In the genomic region with DNA sequence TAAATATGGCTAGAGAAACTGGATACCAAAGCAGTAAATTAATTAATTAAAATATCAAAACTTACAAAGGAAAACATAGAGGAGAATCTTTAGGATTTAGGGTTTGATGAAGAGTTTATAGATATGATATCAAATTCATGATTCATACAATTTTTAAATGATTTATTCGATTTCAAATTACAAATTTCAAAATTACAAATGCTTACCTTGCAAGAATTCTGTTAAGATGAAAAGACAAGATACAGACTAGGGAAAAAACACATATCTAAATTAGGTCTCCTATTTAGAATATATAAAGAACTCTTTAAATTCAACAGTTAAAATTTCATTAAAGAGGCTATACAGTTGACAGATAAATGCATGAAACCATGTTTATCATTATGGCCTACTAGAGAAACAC, we compare ENCODE assay signal across 30 cellular contexts.
"Had no signal": no experiment of that assay in that cellular context is flagged by ENCODE, and none has a peak within 500 bp of the region (broad histone marks: within the 10 kb centered on the region; RNA-seq: fewer than 3 reads in every experiment).

No MANE protein-coding gene starts in this region.

- H3K4me3 ChIP-seq: neural progenitor cell, ovary, psoas muscle, skin epidermis, smooth muscle cell, spleen, suprapubic skin, testis, tibial artery, upper lobe of left lung, vagina had no signal

- H3K27me3 ChIP-seq: neural progenitor cell, ovary, spleen, suprapubic skin, testis, tibial artery, upper lobe of left lung, vagina had no signal

- H3K9me3 Mint-ChIP-seq: nephron; neural progenitor cell; stimulated activated memory B cell treated with anti-CD40 and anti-IgM and Interleukin-4, amounts not matched to agents 10 μg/mL and 1 μg/mL and 100 μg/mL, for 72 hours; stimulated activated naive CD8-positive, alpha-beta T cell treated with anti-CD3 and anti-CD28 coated beads, Interleukin-15, amount 100 ng/mL, for 72 hours had no signal

- H3K36me3 Mint-ChIP-seq: natural killer cell; neural progenitor cell; stimulated activated memory B cell treated with anti-CD40 and anti-IgM and Interleukin-4, amounts not matched to agents 10 μg/mL and 1 μg/mL and 100 μg/mL, for 72 hours had no signal

- H3K4me3 Mint-ChIP-seq: natural killer cell; nephron; neural progenitor cell; stimulated activated memory B cell treated with anti-CD40 and anti-IgM and Interleukin-4, amounts not matched to agents 10 μg/mL and 1 μg/mL and 100 μg/mL, for 72 hours; stimulated activated naive CD8-positive, alpha-beta T cell treated with anti-CD3 and anti-CD28 coated beads, Interleukin-15, amount 100 ng/mL, for 72 hours had no signal

- H3K4me2 ChIP-seq: neural progenitor cell, smooth muscle cell had no signal

- H3K36me3 ChIP-seq: neural progenitor cell, ovary, spleen, suprapubic skin, tibial artery, upper lobe of left lung, vagina had no signal

- H3K9ac ChIP-seq: neural progenitor cell, parathyroid adenoma had no signal

- H3K27ac ChIP-seq: neural progenitor cell, ovary, parathyroid adenoma, psoas muscle, skin epidermis, spleen, suprapubic skin, testis, tibial artery, upper lobe of left lung, vagina had no signal

- H3K79me2 ChIP-seq: parathyroid adenoma had no signal

- H3K9me3 ChIP-seq: ovary, psoas muscle, spleen, suprapubic skin, testis, tibial artery, upper lobe of left lung, vagina had no signal

- H3K27me3 Mint-ChIP-seq: progenitor cell of endocrine pancreas; stimulated activated memory B cell treated with anti-CD40 and anti-IgM and Interleukin-4, amounts not matched to agents 10 μg/mL and 1 μg/mL and 100 μg/mL, for 72 hours; stimulated activated naive CD8-positive, alpha-beta T cell treated with anti-CD3 and anti-CD28 coated beads, Interleukin-15, amount 100 ng/mL, for 72 hours had no signal

- FAIRE-seq: urothelium cell line had no signal

- H3K27ac Mint-ChIP-seq: natural killer cell; nephron; neural progenitor cell; progenitor cell of endocrine pancreas; stimulated activated memory B cell treated with anti-CD40 and anti-IgM and Interleukin-4, amounts not matched to agents 10 μg/mL and 1 μg/mL and 100 μg/mL, for 72 hours; stimulated activated naive CD8-positive, alpha-beta T cell treated with anti-CD3 and anti-CD28 coated beads, Interleukin-15, amount 100 ng/mL, for 72 hours had no signal

- H2AFZ ChIP-seq: neural progenitor cell, parathyroid adenoma had no signal

- H3K4me1 ChIP-seq: neural progenitor cell, parathyroid adenoma, psoas muscle, spleen, suprapubic skin, testis, tibial artery, upper lobe of left lung, vagina had no signal

- ATAC-seq: natural killer cell; psoas muscle; right cardiac atrium; sciatic nerve; stimulated activated memory B cell treated with anti-CD40 and anti-IgM and Interleukin-4, amounts not matched to agents 10 μg/mL and 1 μg/mL and 100 μg/mL, for 72 hours; stimulated activated naive CD8-positive, alpha-beta T cell treated with anti-CD3 and anti-CD28 coated beads, Interleukin-15, amount 100 ng/mL, for 72 hours; stimulated activated naive CD8-positive, alpha-beta T cell treated with anti-CD3 and anti-CD28 coated beads, Interleukin-15, Interleukin-2, amounts not matched to agents 100 U/mL and 50 U/mL, for 24 hours had no signal

- H3K4me1 Mint-ChIP-seq: natural killer cell; nephron; neural progenitor cell; stimulated activated memory B cell treated with anti-CD40 and anti-IgM and Interleukin-4, amounts not matched to agents 10 μg/mL and 1 μg/mL and 100 μg/mL, for 72 hours; stimulated activated naive CD8-positive, alpha-beta T cell treated with anti-CD3 and anti-CD28 coated beads, Interleukin-15, amount 100 ng/mL, for 72 hours had no signal

- DNase-seq: natural killer cell; occipital lobe; ovary; posterior cingulate gyrus; psoas muscle; right cardiac atrium; spleen; stimulated activated CD4-positive, alpha-beta T cell treated with anti-CD3 and anti-CD28 coated beads, Interleukin-12 subunit alpha, Interleukin-12 subunit beta, amount 100 ng/mL, for 4 hours; stimulated activated CD4-positive, alpha-beta T cell treated with anti-CD3 and anti-CD28 coated beads, Interleukin-1b, Interleukin-23, amount 100 ng/mL, for 48 hours; stimulated activated CD4-positive, alpha-beta T cell treated with anti-CD3 and anti-CD28 coated beads, Interleukin-4, amount 100 ng/mL, for 1 hour; stimulated activated CD4-positive, alpha-beta T cell treated with anti-CD3 and anti-CD28 coated beads, Interleukin-4, amount 100 ng/mL, for 4 hours; stimulated activated CD8-positive, alpha-beta memory T cell treated with anti-CD3 and anti-CD28 coated beads, Interleukin-4, amount 100 ng/mL, for 48 hours; stimulated activated naive CD4-positive, alpha-beta T cell; stimulated activated naive CD8-positive, alpha-beta T cell treated with anti-CD3 and anti-CD28 coated beads, Interleukin-15, amount 100 ng/mL, for 72 hours; stimulated activated naive CD8-positive, alpha-beta T cell treated with anti-CD3 and anti-CD28 coated beads, Interleukin-15, Interleukin-2, amounts not matched to agents 100 U/mL and 50 U/mL, for 24 hours; substantia nigra; testis; tibial artery; upper lobe of left lung had no signal
